Comparison of ENCODE assay signal across 11 cellular contexts in the genomic region with DNA sequence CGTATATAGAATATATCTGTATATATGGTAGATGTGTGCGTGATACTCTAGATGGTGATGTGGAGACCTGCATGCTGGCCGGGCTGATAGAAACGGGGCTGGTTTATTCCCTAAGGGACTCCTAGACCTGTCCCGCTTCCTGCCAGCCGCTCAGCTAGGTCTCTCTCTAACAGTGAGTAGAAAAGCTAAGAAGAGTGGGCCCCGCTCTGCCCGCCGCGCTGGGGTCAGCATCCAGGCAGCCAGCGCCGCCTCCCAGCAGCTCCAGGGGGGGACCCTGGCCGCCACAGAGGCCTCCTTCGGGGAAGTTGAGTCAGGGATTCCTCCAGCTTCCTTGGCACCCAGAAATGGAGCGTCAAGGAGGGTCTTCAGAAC. TPM values are rescaled to one million over a fixed set of nuclear protein-coding genes. Genes with fewer than 3 reads are reported as not detected.
A peak's percentile ranks its signal among the peaks of the same experiment; 100 is the strongest.
DNase-seq lines count a peak whose midpoint lies in the region; ATAC-seq and TF ChIP-seq lines count a peak whose summit lies in the region.
"Had no signal": no experiment of that assay in that cellular context is flagged by ENCODE, and none has a peak within 500 bp of the region (broad histone marks: within the 10 kb centered on the region; RNA-seq: fewer than 3 reads in every experiment).

No MANE protein-coding gene starts in this region.

- no peaks in the 10 kb centered on the region for H3K9me2 ChIP-seq in DOHH2 (replicated peaks; ENCODE audit: control insufficient read depth, low read length)

- no peaks in the 10 kb centered on the region for H4K20me1 ChIP-seq in DOHH2 (ENCODE audit: control insufficient read depth, insufficient read depth, low read depth, low read length)

- H3F3A ChIP-seq in DOHH2 (ENCODE audit: control insufficient read depth, insufficient read depth): no peaks in the 10 kb centered on the region; the same call in 1 of the 2 replicates

- peak; percentile 52 for ATAC-seq in HG02943 (IDR thresholded peaks at IDR 0.05; ENCODE audit: low read depth, unreplicated experiment)
- ATAC-seq in natural killer cell treated with Interleukin-12 subunit alpha and Interleukin-12 subunit beta and Interleukin-15 and Interleukin-18, amount 100 ng/mL, for 72 hours: no peak

- H3K27ac Mint-ChIP-seq in brain (peak overlapping the region in 3 of 5 experiments; percentile 60 to 72 (median 63)), progenitor cell of endocrine pancreas (no peak overlapping the region)
- H3K27ac Mint-ChIP-seq in natural killer cell treated with Interleukin-12 subunit alpha and Interleukin-12 subunit beta and Interleukin-15 and Interleukin-18, amount 100 ng/mL, for 72 hours: peak overlapping the region in 1 of 2 donors; percentile 59

- H3K9me3 ChIP-seq in DOHH2 (ENCODE audit: control insufficient read depth, insufficient read depth, low read length): no peaks in the 10 kb centered on the region

- no peaks in the 10 kb centered on the region for H3K79me2 ChIP-seq in DOHH2 (ENCODE audit: control insufficient read depth, low read length)

- peak overlapping the region; percentile 72 for H3K4me3 ChIP-seq in DOHH2 (ENCODE audit: low read length)
- H3K4me3 ChIP-seq: cardiac muscle cell had no signal

- H3K27ac ChIP-seq in DOHH2 (ENCODE audit: low read depth, low read length): peak overlapping the region; percentile 83
- H3K27ac ChIP-seq: cardiac muscle cell had no signal

- H3K36me3 Mint-ChIP-seq in brain: no peaks in the 10 kb centered on the region
- H3K36me3 Mint-ChIP-seq in natural killer cell treated with Interleukin-12 subunit alpha and Interleukin-12 subunit beta and Interleukin-15 and Interleukin-18, amount 100 ng/mL, for 72 hours: no peaks in the 10 kb centered on the region
- H3K36me3 Mint-ChIP-seq in progenitor cell of endocrine pancreas (ENCODE audit: insufficient read depth): no peaks in the 10 kb centered on the region

- H3K9me3 Mint-ChIP-seq in brain (peaks cover 0 to 6% (median 0%) of the 10 kb centered on the region in 5 experiments), progenitor cell of endocrine pancreas (ENCODE audit: low read depth) (no peaks in the 10 kb centered on the region)
- no peaks in the 10 kb centered on the region for H3K9me3 Mint-ChIP-seq in natural killer cell treated with Interleukin-12 subunit alpha and Interleukin-12 subunit beta and Interleukin-15 and Interleukin-18, amount 100 ng/mL, for 72 hours

- H3K4me1 Mint-ChIP-seq in brain (peaks cover 54% of the 10 kb centered on the region), progenitor cell of endocrine pancreas (ENCODE audit: low read depth) (peaks cover 21% of the 10 kb centered on the region)
- H3K4me1 Mint-ChIP-seq in natural killer cell treated with Interleukin-12 subunit alpha and Interleukin-12 subunit beta and Interleukin-15 and Interleukin-18, amount 100 ng/mL, for 72 hours (ENCODE audit: low read depth in 2 of 2): peaks cover 23 to 33% of the 10 kb centered on the region in 2 donors

- H3K27me3 Mint-ChIP-seq in brain (peaks cover 4% of the 10 kb centered on the region), progenitor cell of endocrine pancreas (peaks cover 26% of the 10 kb centered on the region)
- no peaks in the 10 kb centered on the region for H3K27me3 Mint-ChIP-seq in natural killer cell treated with Interleukin-12 subunit alpha and Interleukin-12 subunit beta and Interleukin-15 and Interleukin-18, amount 100 ng/mL, for 72 hours

- peak overlapping the region; percentile 90 for H3K4me2 ChIP-seq in DOHH2 (ENCODE audit: low read length)

- H3K27me3 ChIP-seq in DOHH2 (ENCODE audit: control insufficient read depth, low read length): 0 out of 2 replicates have a peak, but pooled peaks cover 3% of the 10 kb centered on the region
- H3K27me3 ChIP-seq: cardiac muscle cell had no signal

- TF ChIP-seq CTCF in DOHH2 (IDR thresholded peaks at IDR 0.05; ENCODE audit: low read depth, low read length, poor library complexity, severe bottlenecking) (no peak), brain (conservative IDR thresholded peaks at IDR 0.05) (no peak), progenitor cell of endocrine pancreas (IDR thresholded peaks at IDR 0.05; ENCODE audit: unreplicated experiment) (no peak)

- H3K4me3 Mint-ChIP-seq in brain (no peak overlapping the region), progenitor cell of endocrine pancreas (ENCODE audit: low read depth) (no peak overlapping the region)
- peak overlapping the region; percentile 39 for H3K4me3 Mint-ChIP-seq in natural killer cell treated with Interleukin-12 subunit alpha and Interleukin-12 subunit beta and Interleukin-15 and Interleukin-18, amount 100 ng/mL, for 72 hours

- peaks cover 42% of the 10 kb centered on the region for H3K4me1 ChIP-seq in DOHH2 (ENCODE audit: control insufficient read depth, low read length)

- H3K36me3 ChIP-seq in DOHH2 (ENCODE audit: control insufficient read depth, low read length): no peaks in the 10 kb centered on the region
- H3K36me3 ChIP-seq: cardiac muscle cell had no signal

- no peak for DNase-seq in natural killer cell treated with Interleukin-12 subunit alpha and Interleukin-12 subunit beta and Interleukin-15 and Interleukin-18, amount 100 ng/mL, for 72 hours (ENCODE audit: low spot score)
- DNase-seq in NCI-H2171 treated with DMSO at 0.1 percent for 48 hours (lab: John Stamatoyannopoulos, UW) (no peak), progenitor cell of endocrine pancreas (ENCODE audit: low spot score, unreplicated experiment) (no peak), NCI-H146 treated with DMSO at 0.1 percent for 48 hours (lab: John Stamatoyannopoulos, UW; ENCODE audit: unreplicated experiment) (no peak), SKM-1 treated with dmso at 0.1 percent for 144 hours (lab: John Stamatoyannopoulos, UW; ENCODE audit: unreplicated experiment) (no peak)
- DNase-seq: GDM1, NCI-H526 treated with DMSO at 0.1 percent for 48 hours had no signal

RNA-seq across cellular contexts. Expression of a gene that starts 9.4 kb away (rescaled TPM):
- polyA plus RNA-seq in brain (ENCODE audit: insufficient read depth, low read depth, low replicate concordance): 6.8 TPM
- 1 to 10 TPM; 1.0 to 2.9 TPM for total RNA-seq in natural killer cell treated with Interleukin-12 subunit alpha and Interleukin-12 subunit beta and Interleukin-15 and Interleukin-18, amount 100 ng/mL, for 72 hours
- 0.46 and 1.0 TPM in 2 replicates for total RNA-seq in progenitor cell of endocrine pancreas

RNA-seq across cellular contexts. Expression of a gene that starts 11.7 kb away (rescaled TPM):
- 9.9 TPM for polyA plus RNA-seq in brain (ENCODE audit: insufficient read depth, low read depth, low replicate concordance)
- total RNA-seq in natural killer cell treated with Interleukin-12 subunit alpha and Interleukin-12 subunit beta and Interleukin-15 and Interleukin-18, amount 100 ng/mL, for 72 hours: under 1 TPM in 1 of 2 donors, not detected in 1; 0.78 TPM
- 0.86 and 1.7 TPM in 2 replicates for total RNA-seq in progenitor cell of endocrine pancreas

RNA-seq across cellular contexts. Expression of a gene that starts 26.9 kb away (rescaled TPM):
- polyA plus RNA-seq in brain (ENCODE audit: insufficient read depth, low read depth, low replicate concordance): 6.7 TPM
- total RNA-seq in natural killer cell treated with Interleukin-12 subunit alpha and Interleukin-12 subunit beta and Interleukin-15 and Interleukin-18, amount 100 ng/mL, for 72 hours: 100 to 1,000 TPM; 156 to 234 TPM
- 11.8 and 12.1 TPM in 2 replicates for total RNA-seq in progenitor cell of endocrine pancreas

RNA-seq across cellular contexts. Expression of a gene that starts 57.5 kb away (rescaled TPM):
- polyA plus RNA-seq in brain (ENCODE audit: insufficient read depth, low read depth, low replicate concordance): 8.3 TPM
- under 1 TPM in 1 of 2 donors, not detected in 1; 0.62 TPM for total RNA-seq in natural killer cell treated with Interleukin-12 subunit alpha and Interleukin-12 subunit beta and Interleukin-15 and Interleukin-18, amount 100 ng/mL, for 72 hours
- total RNA-seq in progenitor cell of endocrine pancreas: 0.62 and 1.2 TPM in 2 replicates

Comparison
In these comparisons a context has a peak if more than half of its experiments do, and no peak if none do; other contexts are left out.
1. RNA of a gene that starts 26.9 kb away (total RNA-seq): 156 to 234 TPM in natural killer cell treated with Interleukin-12 subunit alpha and Interleukin-12 subunit beta and Interleukin-15 and Interleukin-18, amount 100 ng/mL, for 72 hours; 11.8 to 12.1 TPM in progenitor cell of endocrine pancreas; every median in the first group is over 10 times any median in the second.